Comparison of ENCODE assay signal across 18 cellular contexts in the genomic region with DNA sequence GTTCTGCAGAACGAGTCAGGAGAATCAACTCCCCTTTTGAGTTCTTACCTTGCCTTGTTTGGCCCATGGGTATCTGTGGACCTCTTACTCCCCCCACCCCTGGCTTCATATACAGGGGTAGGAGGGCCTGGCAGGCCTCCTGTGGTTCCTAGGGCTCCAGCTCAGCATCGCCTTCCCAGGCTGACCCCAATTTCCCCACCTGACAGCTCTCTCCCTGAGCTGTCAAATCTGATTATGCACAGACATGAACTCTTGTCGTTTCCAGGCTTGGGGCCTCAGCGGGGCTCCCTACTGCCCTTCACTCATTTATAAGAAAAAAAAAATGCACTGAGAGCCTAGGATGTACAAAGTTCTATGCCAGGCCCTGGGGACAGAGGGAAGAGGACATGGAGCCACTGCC.
DNase-seq lines count a peak whose midpoint lies in the region; ATAC-seq and TF ChIP-seq lines count a peak whose summit lies in the region.
"Had no signal": no experiment of that assay in that cellular context is flagged by ENCODE, and none has a peak within 500 bp of the region (broad histone marks: within the 10 kb centered on the region; RNA-seq: fewer than 3 reads in every experiment).

No MANE protein-coding gene starts in this region.

- H3K4me1 Mint-ChIP-seq in nephron progenitor cell = peaks cover 45% of the 10 kb centered on the region
- H3K4me1 Mint-ChIP-seq: CD14-positive monocyte; CD4-positive, alpha-beta memory T cell; CD4-positive, CD25-positive, alpha-beta regulatory T cell; CD8-positive, alpha-beta memory T cell had no signal

- H3K27me3 ChIP-seq in left ventricle myocardium inferior (ENCODE audit: low read depth) = no peaks in the 10 kb centered on the region
- H3K27me3 ChIP-seq: BE2C, BLaER1 had no signal

- peaks cover 5% of the 10 kb centered on the region for H3K27me3 Mint-ChIP-seq in nephron progenitor cell (ENCODE audit: low read depth, poor library complexity)

- intact Hi-C loops in left ventricle myocardium inferior (cut with micrococcal nuclease) (no loop called here), Right ventricle myocardium superior (cut with DNase I) (no loop called here)

- peak overlapping the region; percentile 42 for H3K27ac Mint-ChIP-seq in nephron progenitor cell
- H3K27ac Mint-ChIP-seq: CD14-positive monocyte; CD4-positive, alpha-beta memory T cell; CD4-positive, CD25-positive, alpha-beta regulatory T cell; CD8-positive, alpha-beta memory T cell had no signal

- peak overlapping the region; percentile 48 for H3K27ac ChIP-seq in left ventricle myocardium inferior (replicated peaks)

- H3K4me3 Mint-ChIP-seq in nephron progenitor cell = no peak overlapping the region
- H3K4me3 Mint-ChIP-seq: CD4-positive, alpha-beta memory T cell; CD4-positive, CD25-positive, alpha-beta regulatory T cell; CD8-positive, alpha-beta memory T cell had no signal

- peaks cover 22% of the 10 kb centered on the region for H3K4me1 ChIP-seq in left ventricle myocardium inferior
- H3K4me1 ChIP-seq: BE2C, Caco-2 had no signal

- H3K9me3 Mint-ChIP-seq in nephron progenitor cell = peaks cover 7% of the 10 kb centered on the region
- H3K9me3 Mint-ChIP-seq: CD4-positive, CD25-positive, alpha-beta regulatory T cell; CD8-positive, alpha-beta memory T cell had no signal

- no peaks in the 10 kb centered on the region for H3K36me3 ChIP-seq in left ventricle myocardium inferior
- H3K36me3 ChIP-seq: BE2C, BLaER1 had no signal

- ATAC-seq in Right ventricle myocardium superior (ENCODE audit: poor library complexity) = no peak
- no peak for ATAC-seq in GM18517 (IDR thresholded peaks at IDR 0.05; ENCODE audit: unreplicated experiment)

- no peak for TF ChIP-seq CTCF in left ventricle myocardium inferior (IDR thresholded peaks at IDR 0.05; ENCODE audit: borderline replicate concordance)
- no peak for TF ChIP-seq CTCF in nephron progenitor cell (IDR thresholded peaks at IDR 0.05)

- no peaks in the 10 kb centered on the region for H3K9me3 ChIP-seq in left ventricle myocardium inferior (replicated peaks)
- H3K9me3 ChIP-seq: BE2C, BLaER1, Caco-2 had no signal

- H3K36me3 Mint-ChIP-seq in nephron progenitor cell (ENCODE audit: low read depth) = peaks cover 16% of the 10 kb centered on the region
- H3K36me3 Mint-ChIP-seq: CD14-positive monocyte; CD4-positive, alpha-beta memory T cell; CD4-positive, CD25-positive, alpha-beta regulatory T cell; CD8-positive, alpha-beta memory T cell had no signal

- no peak overlapping the region for H3K4me3 ChIP-seq in left ventricle myocardium inferior
- H3K4me3 ChIP-seq: BLaER1 had no signal

- no peak for DNase-seq in left ventricle myocardium inferior
- DNase-seq in Right ventricle myocardium superior = no peak
- DNase-seq in nephron progenitor cell = no peak
- peak; percentile 85 for DNase-seq in retina
- DNase-seq: 8988T; ACHN; BE2C; C1 segment of cervical spinal cord; Caco-2; Calu3; CD4-positive, alpha-beta memory T cell; CD4-positive, CD25-positive, alpha-beta regulatory T cell; CD8-positive, alpha-beta memory T cell; DMS79 treated with DMSO at 0.1 percent for 48 hours; GF-D8 had no signal
